Comparison of ENCODE assay signal across 19 cellular contexts in the genomic region with DNA sequence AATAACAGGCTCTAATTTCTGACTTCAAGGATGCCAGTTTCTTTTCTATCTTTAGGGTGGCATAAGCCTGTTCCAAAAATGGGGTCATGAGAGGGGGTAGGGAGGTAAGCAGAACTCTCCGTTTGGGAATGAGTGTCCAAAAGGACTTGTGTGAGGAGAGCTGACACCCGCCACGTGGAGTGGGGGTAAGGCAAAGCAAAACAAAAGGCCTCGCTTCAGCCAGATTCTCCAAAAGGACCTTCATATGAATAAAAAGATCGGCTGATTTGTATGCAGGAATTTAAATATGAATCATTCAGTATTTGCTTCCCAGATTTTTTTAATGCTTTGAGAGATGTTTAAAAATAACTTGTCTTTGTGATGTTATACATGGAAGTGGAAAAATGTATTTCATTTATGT. TPM values are rescaled to one million over a fixed set of nuclear protein-coding genes. Genes with fewer than 3 reads are reported as not detected.
"Had no signal": no experiment of that assay in that cellular context is flagged by ENCODE, and none has a peak within 500 bp of the region (broad histone marks: within the 10 kb centered on the region; RNA-seq: fewer than 3 reads in every experiment).

No MANE protein-coding gene starts in this region.

- H3K9me3 ChIP-seq: breast epithelium, ovary, thyroid gland had no signal

- H3K4me3 ChIP-seq: breast epithelium, coronary artery, gastrocnemius medialis, left lung, ovary, spleen, thyroid gland had no signal

- DNase-seq: activated CD4-positive, alpha-beta memory T cell treated with anti-CD3 and anti-CD28 coated beads for 36 hours; activated CD4-positive, alpha-beta T cell treated with anti-CD3 and anti-CD28 coated beads for 36 hours; activated naive CD4-positive, alpha-beta T cell; activated naive CD8-positive, alpha-beta T cell treated with anti-CD3 and anti-CD28 coated beads for 36 hours; activated T-cell treated with anti-CD3 and anti-CD28 coated beads for 4 hours; amygdala; erythroblast; gastrocnemius medialis; head of caudate nucleus; kidney; left lung; nephron progenitor cell; ovary; spleen; stimulated activated naive CD4-positive, alpha-beta T cell treated with Interleukin-2 at 50 U/mL for 16 hours; thyroid gland had no signal

- H3K36me3 ChIP-seq: gastrocnemius medialis, left lung, ovary, spleen, thyroid gland had no signal

- H3K4me1 ChIP-seq: breast epithelium, left lung, spleen, thyroid gland had no signal

- H3K27me3 ChIP-seq: breast epithelium, gastrocnemius medialis, left lung, ovary, spleen, thyroid gland had no signal

- H3K27ac ChIP-seq: breast epithelium, coronary artery, gastrocnemius medialis, left lung, ovary, spleen, thyroid gland had no signal

RNA-seq across cellular contexts. Expression of a gene that starts 28.7 kb away (rescaled TPM):
- total RNA-seq: activated CD4-positive, alpha-beta memory T cell treated with anti-CD3 and anti-CD28 coated beads for 36 hours; activated CD4-positive, alpha-beta T cell treated with anti-CD3 and anti-CD28 coated beads for 36 hours; activated naive CD8-positive, alpha-beta T cell treated with anti-CD3 and anti-CD28 coated beads for 36 hours; lung microvascular endothelial cell had no signal
